ENCODE assay signal across 8 cellular contexts in the genomic region with DNA sequence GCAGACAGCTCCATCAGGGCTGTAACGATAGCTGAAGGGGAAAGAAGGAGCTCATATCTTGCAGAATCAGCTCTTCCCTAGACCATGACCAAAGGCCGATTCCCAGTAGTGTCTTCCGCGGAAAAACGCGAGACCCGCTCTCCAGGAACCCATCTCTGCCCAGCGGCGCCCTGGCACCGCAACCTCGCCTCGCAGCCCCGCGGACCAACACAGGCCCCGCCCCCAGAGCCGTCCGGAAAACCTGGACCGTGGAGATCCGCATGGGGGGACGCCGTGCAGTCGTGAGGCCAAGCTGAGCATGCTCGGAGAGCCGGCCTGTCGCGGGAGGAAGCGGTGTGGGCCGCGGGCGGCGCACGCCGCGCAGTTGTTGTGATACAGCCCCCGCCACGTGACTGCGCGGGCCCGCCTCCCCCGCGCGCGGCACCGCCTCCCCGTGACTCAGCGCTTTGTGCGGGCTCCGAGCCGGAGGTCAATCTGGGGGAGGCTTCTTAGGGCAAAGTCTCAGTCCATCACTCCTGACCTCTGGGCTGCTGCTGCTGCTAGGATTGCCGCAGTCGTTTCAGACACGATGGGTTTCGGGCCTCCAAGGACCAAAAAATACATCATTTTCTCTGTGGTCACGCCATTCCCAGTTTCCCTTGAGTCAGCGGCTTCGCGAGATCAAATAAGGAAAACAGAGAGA. TPM values are rescaled to one million over a fixed set of nuclear protein-coding genes. Genes with fewer than 3 reads are reported as not detected.
DNase-seq lines count a peak whose midpoint lies in the region; ATAC-seq and TF ChIP-seq lines count a peak whose summit lies in the region.

No MANE protein-coding gene starts in this region.

- H3K79me2 ChIP-seq in SK-N-SH (ENCODE audit: insufficient read depth) = peaks cover under 1% of the 10 kb centered on the region

- peak overlapping the region; percentile 46; the same call in 1 of the 2 replicates for H3K9ac ChIP-seq in SK-N-SH

- peak overlapping the region; percentile 94 for H2AFZ ChIP-seq in SK-N-SH (ENCODE audit: low read depth)

- WGBS in SK-N-SH (ENCODE audit: low lambda C conversion rate) = 16% methylated on average over 10 of the region's 57 CpGs
- WGBS in thymus = 3% methylated on average over 57 of the region's 57 CpGs

- no peaks in the 10 kb centered on the region for H3K36me3 ChIP-seq in SK-N-SH (replicated peaks in 1 of 2; ENCODE audit: control insufficient read depth in 1 of 2, insufficient read depth in 2 of 2, low read length in 1 of 2)
- H3K36me3 ChIP-seq in thymus (ENCODE audit: control insufficient read depth, insufficient read depth) = no peaks in the 10 kb centered on the region

- H4K20me1 ChIP-seq in SK-N-SH (ENCODE audit: insufficient read depth) = no peaks in the 10 kb centered on the region

- H3K27ac ChIP-seq in SK-N-SH (ENCODE audit: low read depth in 2 of 2, low read length in 1 of 2) (peak overlapping the region; percentile 56 to 90; a peak in 3 of 4 replicates), thymus (ENCODE audit: low read depth) (peak overlapping the region; percentile 64)

- H3K9me2 ChIP-seq in SK-N-SH = no peaks in the 10 kb centered on the region

- H3K27me3 ChIP-seq in SK-N-SH (ENCODE audit: insufficient read depth) (no peaks in the 10 kb centered on the region), thymus (ENCODE audit: control insufficient read depth, insufficient read depth) (no peaks in the 10 kb centered on the region)

- H3K27ac Mint-ChIP-seq in activated naive CD8-positive, alpha-beta T cell = peak overlapping the region; percentile 16
- H3K27ac Mint-ChIP-seq in osteocyte (ENCODE audit: unreplicated experiment) = peak overlapping the region; percentile 95

- peak; percentile 13 to 31; a peak in 1 of 4 replicates for TF ChIP-seq EP300 in SK-N-SH (IDR thresholded peaks at IDR 0.05; ENCODE audit: borderline replicate concordance in 1 of 2, low read depth in 1 of 2, low read length in 1 of 2)

- DNase-seq in GM10248 (ENCODE audit: extremely low spot score) (peak; percentile 94), NCI-H1092 (lab: John Stamatoyannopoulos, UW) (peak; percentile 86), SK-N-SH (peak; percentile 95), head of caudate nucleus (peak; percentile 92 to 99 (median 97)), osteocyte (ENCODE audit: extremely low spot score, unreplicated experiment) (peak; percentile 98)

- H3K27me3 Mint-ChIP-seq in activated naive CD8-positive, alpha-beta T cell = no peaks in the 10 kb centered on the region
- H3K27me3 Mint-ChIP-seq in osteocyte (ENCODE audit: unreplicated experiment) = no peaks in the 10 kb centered on the region

- H3K4me3 ChIP-seq in SK-N-SH (ENCODE audit: low read depth in 2 of 2, low read length in 1 of 2) = peak overlapping the region; percentile 70 to 74
- H3K4me3 ChIP-seq in thymus (ENCODE audit: low read length) = peak overlapping the region; percentile 62

- POLR2A ChIA-PET in GM10248 (lab: Yijun Ruan, JAX) (no interaction called here), SK-N-SH (lab: Yijun Ruan, JAX) (no interaction called here)

- peaks cover 45% of the 10 kb centered on the region for H3K4me1 Mint-ChIP-seq in activated naive CD8-positive, alpha-beta T cell (ENCODE audit: low read depth)
- H3K4me1 Mint-ChIP-seq in osteocyte (ENCODE audit: unreplicated experiment) = peaks cover 31% of the 10 kb centered on the region

- no peaks in the 10 kb centered on the region for H3F3A ChIP-seq in SK-N-SH (replicated peaks; ENCODE audit: insufficient read depth)

- no peaks in the 10 kb centered on the region for H3K9me3 Mint-ChIP-seq in activated naive CD8-positive, alpha-beta T cell (ENCODE audit: low read depth)
- H3K9me3 Mint-ChIP-seq in osteocyte (ENCODE audit: unreplicated experiment) = no peaks in the 10 kb centered on the region

- no peaks in the 10 kb centered on the region for H3K36me3 Mint-ChIP-seq in activated naive CD8-positive, alpha-beta T cell
- no peaks in the 10 kb centered on the region for H3K36me3 Mint-ChIP-seq in osteocyte (ENCODE audit: unreplicated experiment)

- peaks cover 6 to 13% of the 10 kb centered on the region in 2 experiments; a peak in 3 of 4 replicates for H3K4me1 ChIP-seq in SK-N-SH (ENCODE audit: control insufficient read depth in 1 of 2, insufficient read depth in 2 of 2, low read depth in 1 of 2, low read length in 1 of 2)
- H3K4me1 ChIP-seq in thymus (ENCODE audit: control insufficient read depth, insufficient read depth, low read length) = peaks cover 9% of the 10 kb centered on the region

- no peaks in the 10 kb centered on the region for H3K9me3 ChIP-seq in SK-N-SH
- H3K9me3 ChIP-seq in thymus (ENCODE audit: control insufficient read depth) = no peaks in the 10 kb centered on the region

- no peak for TF ChIP-seq CTCF in GM10248 (IDR thresholded peaks at IDR 0.05; ENCODE audit: control extremely low read depth, extremely low read depth, low read depth, missing control alignments)
- no peak for TF ChIP-seq CTCF in SK-N-SH (IDR thresholded peaks at IDR 0.05)
- no peak for TF ChIP-seq CTCF in osteocyte (IDR thresholded peaks at IDR 0.05)

- H3K4me3 Mint-ChIP-seq in activated naive CD8-positive, alpha-beta T cell = peak overlapping the region; percentile 88
- H3K4me3 Mint-ChIP-seq in osteocyte (ENCODE audit: unreplicated experiment) = peak overlapping the region; percentile 87

- peak; percentile 76 for ATAC-seq in HG02588 (IDR thresholded peaks at IDR 0.05; ENCODE audit: unreplicated experiment)

- intact Hi-C loops in head of caudate nucleus (cut with DNase I) = loop anchor here (5.0 to 10.0 kb wide), 3 partner anchors 53 to 179 kb away; no protein-coding TSS in a partner anchor

- H3K4me2 ChIP-seq in SK-N-SH = peak overlapping the region; percentile 76

- CTCF ChIA-PET in GM10248 (lab: Yijun Ruan, JAX) (interaction anchor here (1.7 kb wide), 1 partner anchor 178 kb away, joined by 4 read pairs; no protein-coding TSS in a partner anchor), SK-N-SH (lab: Yijun Ruan, JAX) (interaction anchor here (0.7 to 3.2 kb wide), 5 partner anchors 55 to 180 kb away, joined by 3 to 14 read pairs (median 4); no protein-coding TSS in a partner anchor)

- TF ChIP-seq RAD21 in SK-N-SH (IDR thresholded peaks at IDR 0.05; ENCODE audit: low read length) = no peak; the same call in 1 of the 2 replicates

TF ChIP-seq in SK-N-SH, 30 proteins besides CTCF, POLR2A, EP300 and RAD21 (continues in another document):
- TF ChIP-seq ELF1 (IDR thresholded peaks at IDR 0.05) (0 out of 2 replicates have a peak, but pooled peaks have one; percentile 35), MXI1 (IDR thresholded peaks at IDR 0.05; ENCODE audit: low read depth, low read length) (peak; percentile 98), RXRA (IDR thresholded peaks at IDR 0.05; ENCODE audit: borderline replicate concordance, low read depth) (no peak), FOSL2 (IDR thresholded peaks at IDR 0.05; ENCODE audit: borderline replicate concordance, low read depth) (peak; percentile 53; the same call in 1 of the 2 replicates), TAF1 (IDR thresholded peaks at IDR 0.05; ENCODE audit: borderline replicate concordance, low read depth, low read length) (peak; percentile 44; the same call in 1 of the 2 replicates), NFIC (IDR thresholded peaks at IDR 0.05; ENCODE audit: borderline replicate concordance) (0 out of 2 replicates have a peak, but pooled peaks have one; percentile 16)
- TF ChIP-seq, protein P1, sequence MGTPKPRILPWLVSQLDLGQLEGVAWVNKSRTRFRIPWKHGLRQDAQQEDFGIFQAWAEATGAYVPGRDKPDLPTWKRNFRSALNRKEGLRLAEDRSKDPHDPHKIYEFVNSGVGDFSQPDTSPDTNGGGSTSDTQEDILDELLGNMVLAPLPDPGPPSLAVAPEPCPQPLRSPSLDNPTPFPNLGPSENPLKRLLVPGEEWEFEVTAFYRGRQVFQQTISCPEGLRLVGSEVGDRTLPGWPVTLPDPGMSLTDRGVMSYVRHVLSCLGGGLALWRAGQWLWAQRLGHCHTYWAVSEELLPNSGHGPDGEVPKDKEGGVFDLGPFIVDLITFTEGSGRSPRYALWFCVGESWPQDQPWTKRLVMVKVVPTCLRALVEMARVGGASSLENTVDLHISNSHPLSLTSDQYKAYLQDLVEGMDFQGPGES (IDR thresholded peaks at IDR 0.05; ENCODE audit: low read depth, low read length) = no peak
- TF ChIP-seq, protein P2, sequence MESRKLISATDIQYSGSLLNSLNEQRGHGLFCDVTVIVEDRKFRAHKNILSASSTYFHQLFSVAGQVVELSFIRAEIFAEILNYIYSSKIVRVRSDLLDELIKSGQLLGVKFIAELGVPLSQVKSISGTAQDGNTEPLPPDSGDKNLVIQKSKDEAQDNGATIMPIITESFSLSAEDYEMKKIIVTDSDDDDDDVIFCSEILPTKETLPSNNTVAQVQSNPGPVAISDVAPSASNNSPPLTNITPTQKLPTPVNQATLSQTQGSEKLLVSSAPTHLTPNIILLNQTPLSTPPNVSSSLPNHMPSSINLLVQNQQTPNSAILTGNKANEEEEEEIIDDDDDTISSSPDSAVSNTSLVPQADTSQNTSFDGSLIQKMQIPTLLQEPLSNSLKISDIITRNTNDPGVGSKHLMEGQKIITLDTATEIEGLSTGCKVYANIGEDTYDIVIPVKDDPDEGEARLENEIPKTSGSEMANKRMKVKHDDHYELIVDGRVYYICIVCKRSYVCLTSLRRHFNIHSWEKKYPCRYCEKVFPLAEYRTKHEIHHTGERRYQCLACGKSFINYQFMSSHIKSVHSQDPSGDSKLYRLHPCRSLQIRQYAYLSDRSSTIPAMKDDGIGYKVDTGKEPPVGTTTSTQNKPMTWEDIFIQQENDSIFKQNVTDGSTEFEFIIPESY (IDR thresholded peaks at IDR 0.05; ENCODE audit: borderline replicate concordance, low read depth) = peak; percentile 27; the same call in 1 of the 2 replicates
- TF ChIP-seq, protein P3, sequence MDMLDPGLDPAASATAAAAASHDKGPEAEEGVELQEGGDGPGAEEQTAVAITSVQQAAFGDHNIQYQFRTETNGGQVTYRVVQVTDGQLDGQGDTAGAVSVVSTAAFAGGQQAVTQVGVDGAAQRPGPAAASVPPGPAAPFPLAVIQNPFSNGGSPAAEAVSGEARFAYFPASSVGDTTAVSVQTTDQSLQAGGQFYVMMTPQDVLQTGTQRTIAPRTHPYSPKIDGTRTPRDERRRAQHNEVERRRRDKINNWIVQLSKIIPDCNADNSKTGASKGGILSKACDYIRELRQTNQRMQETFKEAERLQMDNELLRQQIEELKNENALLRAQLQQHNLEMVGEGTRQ (IDR thresholded peaks at IDR 0.05; ENCODE audit: borderline replicate concordance, low read depth, low read length) = peak; percentile 86

RNA-seq across cellular contexts. Expression of a gene that starts 3.1 kb away (rescaled TPM):
- polyA plus RNA-seq in SK-N-SH (2012; rRNA removed) (7.5 and 11.2 TPM in 2 replicates), thymus (17.4 TPM)
- 10.5 and 12.7 TPM in 2 replicates for polyA plus RNA-seq in SK-N-SH (2012; cell fraction: cytosol; rRNA removed)
- polyA plus RNA-seq in SK-N-SH (2012; cell fraction: nucleus; rRNA removed) = 7.5 and 11.4 TPM in 2 replicates
- 36.2 and 43.7 TPM in 2 replicates for total RNA-seq in osteocyte

Comparison
In these comparisons a context has a peak if more than half of its experiments do, and no peak if none do; other contexts are left out.
1. Peak in every context shown above with its lines: DNase-seq, ATAC-seq, H3K4me3 ChIP-seq and H3K27ac ChIP-seq.